ENCODE assay signal across 28 cellular contexts in the genomic region with DNA sequence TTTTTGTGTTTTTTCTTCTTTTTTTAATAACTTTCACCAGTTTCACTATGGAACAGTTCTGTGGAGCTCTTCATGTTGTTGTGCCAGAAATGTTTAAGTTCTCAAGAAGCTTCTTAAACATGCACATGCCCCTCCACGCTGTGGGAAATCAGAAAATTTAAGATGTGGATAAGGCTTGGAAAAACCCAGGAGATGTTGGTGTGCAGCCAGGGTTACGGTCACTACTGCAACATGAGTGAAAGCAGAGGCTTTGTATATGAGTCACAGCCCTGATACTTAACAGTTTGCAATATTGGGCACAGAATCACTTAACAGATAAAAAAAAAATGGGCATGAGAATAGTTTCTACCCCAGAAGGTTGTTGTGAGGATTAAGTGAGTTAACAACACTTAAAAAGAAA.
A peak's percentile ranks its signal among the peaks of the same experiment; 100 is the strongest.
DNase-seq lines count a peak whose midpoint lies in the region; ATAC-seq and TF ChIP-seq lines count a peak whose summit lies in the region.
"Had no signal": no experiment of that assay in that cellular context is flagged by ENCODE, and none has a peak within 500 bp of the region (broad histone marks: within the 10 kb centered on the region; RNA-seq: fewer than 3 reads in every experiment).

No MANE protein-coding gene starts in this region.

- H3K79me2 ChIP-seq in mammary epithelial cell (ENCODE audit: insufficient read depth, low read length): no peaks in the 10 kb centered on the region

- H3K4me2 ChIP-seq in mammary epithelial cell (ENCODE audit: insufficient read depth, low read depth, low read length): no peak overlapping the region

- H3K27me3 Mint-ChIP-seq in osteocyte (ENCODE audit: unreplicated experiment): no peaks in the 10 kb centered on the region
- H3K27me3 Mint-ChIP-seq: activated T-cell treated with anti-CD3 and anti-CD28 coated beads, Interleukin-2, amount 50 U/mL, for 24 hours; CD4-positive, alpha-beta memory T cell had no signal

- H3K4me3 Mint-ChIP-seq in osteocyte (ENCODE audit: unreplicated experiment): no peak overlapping the region
- H3K4me3 Mint-ChIP-seq: activated T-cell treated with anti-CD3 and anti-CD28 coated beads, Interleukin-2, amount 50 U/mL, for 24 hours; CD4-positive, alpha-beta memory T cell; mesothelial cell of epicardium; naive thymus-derived CD8-positive, alpha-beta T cell had no signal

- peak; percentile 59 for DNase-seq in A172 (ENCODE audit: low spot score)
- DNase-seq in EH (ENCODE audit: low read depth): peak; percentile 56
- peak; percentile 54 for DNase-seq in mammary epithelial cell
- peak; percentile 11 for DNase-seq in osteocyte (ENCODE audit: extremely low spot score, unreplicated experiment)
- no peak for DNase-seq in left lung
- DNase-seq in amygdala (lab: John Stamatoyannopoulos, UW): no peak
- no peak for DNase-seq in NCI-H2227 (lab: John Stamatoyannopoulos, UW; ENCODE audit: unreplicated experiment)
- no peak for DNase-seq in activated CD4-positive, alpha-beta T cell treated with anti-CD3 and anti-CD28 coated beads for 48 hours
- DNase-seq: activated CD4-positive, CD25-positive, alpha-beta regulatory T cell; activated naive CD4-positive, alpha-beta T cell treated with Interleukin-2 at 50 U/mL for 16 hours; activated T-cell treated with anti-CD3 and anti-CD28 coated beads, Interleukin-2, amount 50 U/mL, for 24 hours; aorta; CD4-positive, alpha-beta memory T cell; DMS 273 treated with DMSO at 0.1 percent for 48 hours; glutamatergic neuron; KBM-7; left colon; MV-4-11; naive thymus-derived CD8-positive, alpha-beta T cell; NCI-H1694; NCI-H2171 treated with DMSO at 0.1 percent for 48 hours; stimulated activated CD4-positive, alpha-beta T cell treated with anti-CD3 and anti-CD28 coated beads, Interleukin-15, amount 100 ng/mL, for 24 hours; stomach; upper lobe of left lung had no signal

- ATAC-seq in left lung: no peak
- ATAC-seq: HCT116; left colon; naive thymus-derived CD8-positive, alpha-beta T cell had no signal

- no peaks in the 10 kb centered on the region for H3K4me1 ChIP-seq in mammary epithelial cell (ENCODE audit: insufficient read depth, low read length)
- no peaks in the 10 kb centered on the region for H3K4me1 ChIP-seq in left lung
- H3K4me1 ChIP-seq: upper lobe of left lung had no signal

- H3K27me3 ChIP-seq in mammary epithelial cell (ENCODE audit: insufficient read depth, low read length) (no peaks in the 10 kb centered on the region), left lung (no peaks in the 10 kb centered on the region)
- H3K27me3 ChIP-seq: right atrium auricular region, stomach, upper lobe of left lung had no signal

- H3K4me1 Mint-ChIP-seq in osteocyte (ENCODE audit: unreplicated experiment): no peaks in the 10 kb centered on the region
- H3K4me1 Mint-ChIP-seq: CD4-positive, alpha-beta memory T cell; mesothelial cell of epicardium; naive thymus-derived CD8-positive, alpha-beta T cell had no signal

- TF ChIP-seq CTCF in mammary epithelial cell (conservative IDR thresholded peaks at IDR 0.05 in 1 of 2, IDR thresholded peaks at IDR 0.05 in 1 of 2; ENCODE audit: extremely low read depth in 1 of 2, insufficient read depth in 1 of 2, low read depth in 1 of 2, low read length in 2 of 2) (no peak), osteocyte (IDR thresholded peaks at IDR 0.05) (no peak), left lung (IDR thresholded peaks at IDR 0.05) (no peak)

- CTCF ChIA-PET in mammary epithelial cell (lab: Charles Lee; ENCODE audit: low non-redundant PET): interaction anchor here (0.6 kb wide), 2 partner anchors 51 to 104 kb away, joined by 3 to 8 read pairs; no protein-coding TSS in a partner anchor

- in situ Hi-C loops in mammary epithelial cell (cut with MboI; ENCODE audit: low sequenced_read_pairs in 2 of 2): no loop called here

- H3K27ac ChIP-seq in mammary epithelial cell (ENCODE audit: insufficient read depth, low read depth, low read length) (no peak overlapping the region), left lung (no peak overlapping the region)
- H3K27ac ChIP-seq: epithelial cell of prostate, right atrium auricular region, upper lobe of left lung had no signal

- no peak overlapping the region for H3K9ac ChIP-seq in mammary epithelial cell (ENCODE audit: insufficient read depth, low read length)

- no peak overlapping the region for H3K27ac Mint-ChIP-seq in osteocyte (ENCODE audit: unreplicated experiment)
- H3K27ac Mint-ChIP-seq: activated T-cell treated with anti-CD3 and anti-CD28 coated beads, Interleukin-2, amount 50 U/mL, for 24 hours; CD4-positive, alpha-beta memory T cell; mesothelial cell of epicardium; naive thymus-derived CD8-positive, alpha-beta T cell had no signal

- WGBS in mammary epithelial cell (ENCODE audit: low coverage, missing lambda C conversion rate): 25% methylated on average over 2 of the region's 2 CpGs

- no peaks in the 10 kb centered on the region for H3K36me3 Mint-ChIP-seq in osteocyte (ENCODE audit: unreplicated experiment)
- H3K36me3 Mint-ChIP-seq: CD4-positive, alpha-beta memory T cell; mesothelial cell of epicardium had no signal

- H2AFZ ChIP-seq in mammary epithelial cell (ENCODE audit: low read depth, low read length): no peak overlapping the region

- H3K4me3 ChIP-seq in mammary epithelial cell (replicated peaks in 1 of 3; ENCODE audit: insufficient read depth in 1 of 3, low read depth in 2 of 3, low read length in 3 of 3) (no peak overlapping the region), left lung (no peak overlapping the region)
- H3K4me3 ChIP-seq: right atrium auricular region, stomach, upper lobe of left lung had no signal

- H3K9me3 Mint-ChIP-seq in osteocyte (ENCODE audit: unreplicated experiment): peaks cover 34% of the 10 kb centered on the region

- H3K9me3 ChIP-seq in mammary epithelial cell (replicated peaks; ENCODE audit: insufficient read depth, low read length): no peaks in the 10 kb centered on the region
- peaks cover 0 to 34% of the 10 kb centered on the region in 2 donors for H3K9me3 ChIP-seq in left lung

- no peaks in the 10 kb centered on the region for H4K20me1 ChIP-seq in mammary epithelial cell (ENCODE audit: insufficient read depth, low read length)

- dilution Hi-C loops in mammary epithelial cell (cut with HindIII; ENCODE audit: low sequenced_read_pairs): no loop called here

- intact Hi-C loops in mammary epithelial cell (cut with micrococcal nuclease): loop anchor here (10.0 kb wide), 1 partner anchor 327 kb away; no protein-coding TSS in a partner anchor
- intact Hi-C loops in left lung (cut with DNase I): no loop called here

- H3K36me3 ChIP-seq in mammary epithelial cell (ENCODE audit: insufficient read depth, low read length) (no peaks in the 10 kb centered on the region), left lung (no peaks in the 10 kb centered on the region)
- H3K36me3 ChIP-seq: right atrium auricular region, stomach, upper lobe of left lung had no signal

- BruUV-seq in mammary epithelial cell (replicated peaks; lab: Mats Ljungman, UMichigan): no TSS peak

Comparison
In these comparisons a context has a peak if more than half of its experiments do, and no peak if none do; other contexts are left out.
1. DNase-seq: peak in A172 (single experiment), EH (single experiment), mammary epithelial cell (single experiment) and osteocyte (single experiment); none in left lung (0 of 2), amygdala (0 of 56), NCI-H2227 (single experiment) and activated CD4-positive, alpha-beta T cell treated with anti-CD3 and anti-CD28 coated beads for 48 hours (single experiment).